ENCODE assay signal across 8 cellular contexts in the genomic region with DNA sequence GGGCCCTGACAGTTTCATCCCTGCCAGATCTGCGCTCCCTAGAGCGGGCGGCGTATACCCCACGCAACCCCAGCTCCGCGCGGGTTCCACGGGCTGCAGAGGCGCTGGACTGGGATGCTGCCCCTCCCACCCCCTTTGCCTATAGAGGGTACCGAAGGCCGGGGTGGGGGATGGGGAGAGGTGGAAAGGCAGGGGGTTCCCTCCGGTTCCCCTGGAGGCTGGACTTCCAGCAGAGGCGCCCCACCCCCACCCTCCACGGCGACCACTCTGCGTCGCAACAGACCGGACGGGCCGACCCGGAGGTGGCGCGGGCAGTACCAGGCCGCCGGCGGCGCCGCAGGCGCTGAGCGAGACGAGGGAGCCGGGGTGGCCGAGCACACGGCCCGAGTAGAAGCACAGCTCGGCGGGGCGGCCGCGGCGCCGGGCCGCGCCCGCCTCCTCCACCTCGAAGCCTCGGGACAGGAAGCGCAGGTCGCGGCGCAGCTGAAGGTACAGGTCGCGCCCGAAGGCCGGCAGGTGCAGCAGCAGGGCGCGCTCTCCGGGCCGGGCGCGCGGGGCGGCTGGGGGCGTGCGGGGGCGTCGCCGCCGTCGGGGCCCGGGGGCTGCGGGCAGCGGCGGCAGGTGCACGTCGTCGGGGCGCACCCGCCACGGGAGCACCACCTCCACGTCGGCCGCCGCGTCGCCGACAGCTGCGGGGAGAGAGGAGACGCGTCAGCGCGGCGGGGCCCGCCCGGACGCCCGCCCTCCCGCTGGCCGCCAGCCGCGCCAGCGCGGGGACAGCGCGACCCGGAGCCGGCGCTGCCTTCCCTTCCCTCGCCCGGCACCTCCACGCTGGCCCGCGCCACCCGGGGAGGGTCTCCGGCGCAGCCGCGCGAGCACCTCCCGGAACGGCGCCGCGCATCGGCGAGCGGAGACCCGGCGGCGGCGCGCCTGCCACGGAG. TPM values are rescaled to one million over a fixed set of nuclear protein-coding genes. Genes with fewer than 3 reads are reported as not detected.
DNase-seq lines count a peak whose midpoint lies in the region; ATAC-seq, FAIRE-seq and TF ChIP-seq lines count a peak whose summit lies in the region.

No MANE protein-coding gene starts in this region.

- no peaks in the 10 kb centered on the region for H3K36me3 Mint-ChIP-seq in type B pancreatic cell

- in situ Hi-C loops in GM12878 (cut with MboI): no loop called here

- H3K9ac ChIP-seq in HUES64 (ENCODE audit: low read depth, low read length) (no peak overlapping the region), GM12878 (ENCODE audit: control insufficient read depth, insufficient read depth, low read length) (no peak overlapping the region)

- no peaks in the 10 kb centered on the region for H3K36me3 ChIP-seq in HUES64 (ENCODE audit: insufficient read depth, low read length)
- no peaks in the 10 kb centered on the region for H3K36me3 ChIP-seq in GM12878 (ENCODE audit: control insufficient read depth in 2 of 2, insufficient read depth in 2 of 2, low read length in 1 of 2)
- H3K36me3 ChIP-seq in lower lobe of right lung: no peaks in the 10 kb centered on the region

- TF ChIP-seq EP300 in GM12878 (IDR thresholded peaks at IDR 0.05; ENCODE audit: borderline replicate concordance in 1 of 2, control insufficient read depth in 1 of 2, low read depth in 2 of 2, low read length in 2 of 2): no peak

- TF ChIP-seq CTCF in GM12878 (IDR thresholded peaks at IDR 0.05 in 2 of 3, conservative IDR thresholded peaks at IDR 0.05 in 1 of 3; ENCODE audit: control insufficient read depth in 2 of 3, extremely low read depth in 1 of 3, insufficient read depth in 1 of 3, low read depth in 3 of 3, low read length in 3 of 3) (no peak), lower lobe of right lung (IDR thresholded peaks at IDR 0.05) (no peak), type B pancreatic cell (conservative IDR thresholded peaks at IDR 0.05) (no peak)

- no peak overlapping the region for H3K27ac ChIP-seq in HUES64 (ENCODE audit: low read depth, low read length)
- H3K27ac ChIP-seq in GM12878 (ENCODE audit: control insufficient read depth, insufficient read depth): no peak overlapping the region
- H3K27ac ChIP-seq in lower lobe of right lung: peak overlapping the region; percentile 60

- H3K27me3 Mint-ChIP-seq in type B pancreatic cell: peaks cover 57% of the 10 kb centered on the region

- H4K20me1 ChIP-seq in GM12878 (ENCODE audit: control insufficient read depth, insufficient read depth): 0 out of 2 replicates have a peak, but pooled peaks cover 2% of the 10 kb centered on the region

- POLR2A ChIA-PET in GM12878 (lab: Charles Lee): no interaction called here

- DNase-seq in GM12878 (ENCODE audit: low read depth, low spot score): no peak
- no peak for DNase-seq in lower lobe of right lung
- no peak for DNase-seq in type B pancreatic cell (ENCODE audit: extremely low spot score, unreplicated experiment)
- DNase-seq in inferior parietal cortex (ENCODE audit: extremely low spot score): no peak

- H3K27ac Mint-ChIP-seq in type B pancreatic cell: peak overlapping the region; percentile 84

- no peak overlapping the region for H2AFZ ChIP-seq in GM12878 (ENCODE audit: control insufficient read depth, low read depth, low read length)

- WGBS in HUES64: 4% methylated on average over 128 of the region's 134 CpGs
- WGBS in GM12878 (ENCODE audit: insufficient coverage, insufficient replicate concordance, low lambda C conversion rate, missing lambda C conversion rate): 36% methylated on average over 51 of the region's 134 CpGs

- SMC1A ChIA-PET in GM12878 (lab: Charles Lee; ENCODE audit: uncharacterized antibody, unreplicated experiment): no interaction called here

- no TSS peak for BruUV-seq in GM12878 (replicated peaks; lab: Mats Ljungman, UMichigan)

- peak overlapping the region; percentile 82 for H3K4me3 Mint-ChIP-seq in type B pancreatic cell

- CTCF ChIA-PET in GM12878 (lab: Yijun Ruan, JAX): interaction anchor here (0.6 to 3.3 kb wide), 2 partner anchors 9 to 33 kb away, joined by 3 to 17 read pairs; no protein-coding TSS in a partner anchor

- no peaks in the 10 kb centered on the region for H3K79me2 ChIP-seq in GM12878 (ENCODE audit: control insufficient read depth, insufficient read depth, low read length)

- H3K4me1 ChIP-seq in HUES64 (ENCODE audit: insufficient read depth, low read length): peaks cover 4% of the 10 kb centered on the region
- no peaks in the 10 kb centered on the region for H3K4me1 ChIP-seq in GM12878 (ENCODE audit: control insufficient read depth, insufficient read depth, low read length)
- peaks cover 7% of the 10 kb centered on the region for H3K4me1 ChIP-seq in lower lobe of right lung

- no peaks in the 10 kb centered on the region for H3K9me3 ChIP-seq in HUES64 (ENCODE audit: insufficient read depth, low read depth, low read length)
- no peaks in the 10 kb centered on the region; the same call in 2 of the 3 replicates for H3K9me3 ChIP-seq in GM12878 (replicated peaks; ENCODE audit: control insufficient read depth, insufficient read depth, low read length)
- H3K9me3 ChIP-seq in lower lobe of right lung: no peaks in the 10 kb centered on the region

- H3K4me3 ChIP-seq in HUES64 (ENCODE audit: low read length): peak overlapping the region; percentile 65
- no peak overlapping the region for H3K4me3 ChIP-seq in GM12878
- peak overlapping the region; percentile 77 for H3K4me3 ChIP-seq in lower lobe of right lung

- ATAC-seq in GM19328 (IDR thresholded peaks at IDR 0.05; ENCODE audit: unreplicated experiment) (peak; percentile 3), GM12878 (no peak), lower lobe of right lung (peak in 1 of 2 donors; percentile 2), HG03439 (IDR thresholded peaks at IDR 0.05; ENCODE audit: unreplicated experiment) (no peak), HG02763 (IDR thresholded peaks at IDR 0.05; ENCODE audit: unreplicated experiment) (no peak)

- RAD21 ChIA-PET in GM12878 (lab: Charles Lee; ENCODE audit: unreplicated experiment): no interaction called here

- no peak for TF ChIP-seq RAD21 in GM12878 (IDR thresholded peaks at IDR 0.05; ENCODE audit: insufficient read depth, low read depth, low read length)

- TF ChIP-seq POLR2A in GM12878 (IDR thresholded peaks at IDR 0.05; ENCODE audit: low read depth, low read length): no peak

- peak overlapping the region; percentile 77; the same call in 1 of the 2 replicates for H3K4me2 ChIP-seq in GM12878 (ENCODE audit: control insufficient read depth, insufficient read depth)

- H3K9me3 Mint-ChIP-seq in type B pancreatic cell: no peaks in the 10 kb centered on the region

- peaks cover 17% of the 10 kb centered on the region for H3K4me1 Mint-ChIP-seq in type B pancreatic cell (ENCODE audit: unreplicated experiment)

- intact Hi-C loops in GM12878 (cut with micrococcal nuclease; ENCODE audit: unreplicated experiment) (no loop called here), lower lobe of right lung (cut with DNase I) (no loop called here)

- FAIRE-seq in GM12878 (lab: Jason Lieb, UNC): no peak

- peaks cover 60% of the 10 kb centered on the region for H3K27me3 ChIP-seq in HUES64 (ENCODE audit: insufficient read depth, low read length)
- H3K27me3 ChIP-seq in GM12878 (replicated peaks in 1 of 2; ENCODE audit: control insufficient read depth in 2 of 2, insufficient read depth in 2 of 2, low read length in 1 of 2): peaks cover 0 to 3% of the 10 kb centered on the region in 2 experiments; a peak in 1 of 4 replicates
- H3K27me3 ChIP-seq in lower lobe of right lung (ENCODE audit: low read depth): peaks cover 13% of the 10 kb centered on the region

TF ChIP-seq in GM12878, 131 proteins besides CTCF, POLR2A, EP300 and RAD21 (continues in another document):
- TF ChIP-seq GATAD2B (conservative IDR thresholded peaks at IDR 0.05; ENCODE audit: low read depth): no peak
- no peak for TF ChIP-seq ZNF24 (IDR thresholded peaks at IDR 0.05)
- TF ChIP-seq IKZF2 (IDR thresholded peaks at IDR 0.05): no peak
- no peak for TF ChIP-seq ZNF384 (IDR thresholded peaks at IDR 0.05; ENCODE audit: borderline replicate concordance, low read depth, low read length)
- TF ChIP-seq, protein P1, sequence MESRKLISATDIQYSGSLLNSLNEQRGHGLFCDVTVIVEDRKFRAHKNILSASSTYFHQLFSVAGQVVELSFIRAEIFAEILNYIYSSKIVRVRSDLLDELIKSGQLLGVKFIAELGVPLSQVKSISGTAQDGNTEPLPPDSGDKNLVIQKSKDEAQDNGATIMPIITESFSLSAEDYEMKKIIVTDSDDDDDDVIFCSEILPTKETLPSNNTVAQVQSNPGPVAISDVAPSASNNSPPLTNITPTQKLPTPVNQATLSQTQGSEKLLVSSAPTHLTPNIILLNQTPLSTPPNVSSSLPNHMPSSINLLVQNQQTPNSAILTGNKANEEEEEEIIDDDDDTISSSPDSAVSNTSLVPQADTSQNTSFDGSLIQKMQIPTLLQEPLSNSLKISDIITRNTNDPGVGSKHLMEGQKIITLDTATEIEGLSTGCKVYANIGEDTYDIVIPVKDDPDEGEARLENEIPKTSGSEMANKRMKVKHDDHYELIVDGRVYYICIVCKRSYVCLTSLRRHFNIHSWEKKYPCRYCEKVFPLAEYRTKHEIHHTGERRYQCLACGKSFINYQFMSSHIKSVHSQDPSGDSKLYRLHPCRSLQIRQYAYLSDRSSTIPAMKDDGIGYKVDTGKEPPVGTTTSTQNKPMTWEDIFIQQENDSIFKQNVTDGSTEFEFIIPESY (IDR thresholded peaks at IDR 0.05): no peak
- no peak for TF ChIP-seq JUNB (IDR thresholded peaks at IDR 0.05)
- no peak for TF ChIP-seq BACH1 (IDR thresholded peaks at IDR 0.05; ENCODE audit: borderline replicate concordance)
- TF ChIP-seq EED (IDR thresholded peaks at IDR 0.05; ENCODE audit: low read depth): no peak

RNA-seq across cellular contexts. Expression of gene ADAMTS17, which starts 0.8 kb away (rescaled TPM):
- polyA plus RNA-seq in HUES64 (2013, experiment 1 of 2): 0.40 TPM
- 1.1 TPM for polyA plus RNA-seq in HUES64 (2013, experiment 2 of 2)
- not detected in 2 replicates for total RNA-seq in GM12878 (2013; cell fraction: nucleolus; rRNA removed)
- total RNA-seq in GM12878 (2014; rRNA removed): under 0.01 and 0.06 TPM in 2 replicates
- 0.09 TPM in 1 of 2 replicates, not detected in the other for total RNA-seq in GM12878 (2014; rRNA removed; fragmentation: Illumina TruSeq; extraction: Trizol)
- total RNA-seq in GM12878 (2021): 0.15 TPM in 1 of 2 replicates, not detected in the other
- 0.10 TPM for polyA plus RNA-seq in GM12878 (2011; ENCODE audit: low read depth)
- 0.22 and 0.50 TPM in 2 replicates for polyA plus RNA-seq in GM12878 (2011; rRNA removed)
- 0.28 TPM in 2 replicates for polyA plus RNA-seq in GM12878 (2011; cell fraction: cytosol; rRNA removed)
- polyA plus RNA-seq in GM12878 (2011; cell fraction: nucleus; rRNA removed): 1.3 and 1.4 TPM in 2 replicates
- 0.18 and 0.22 TPM in 2 replicates for polyA plus RNA-seq in GM12878 (2012)
- polyA plus RNA-seq in GM12878 (2014; fragmentation: Illumina TruSeq; extraction: Trizol): 0.06 and 0.10 TPM in 2 replicates
- polyA plus RNA-seq in GM12878 (2014; fragmentation: Nextera tagmentation; extraction: Ambion mirVana): not detected
- polyA plus RNA-seq in GM12878 (2014; rRNA removed): 0.04 and 0.08 TPM in 2 replicates
- polyA plus RNA-seq in GM12878 (2016; fragmentation: Nextera tagmentation; extraction: Ambion mirVana): not detected
- 1.7 and 2.2 TPM in 2 replicates for polyA minus RNA-seq in GM12878 (2011; rRNA and poly(A)+ RNA removed)
- not detected in 2 replicates for polyA minus RNA-seq in GM12878 (2011; cell fraction: cytosol; rRNA and poly(A)+ RNA removed)
- 2.5 and 3.2 TPM in 2 replicates for polyA minus RNA-seq in GM12878 (2011; cell fraction: nucleus; rRNA and poly(A)+ RNA removed)
- total RNA-seq in lower lobe of right lung: 3.0 TPM
- total RNA-seq in type B pancreatic cell (ENCODE audit: low replicate concordance): 18.3 and 23.1 TPM in 2 replicates
